In the genomic region with DNA sequence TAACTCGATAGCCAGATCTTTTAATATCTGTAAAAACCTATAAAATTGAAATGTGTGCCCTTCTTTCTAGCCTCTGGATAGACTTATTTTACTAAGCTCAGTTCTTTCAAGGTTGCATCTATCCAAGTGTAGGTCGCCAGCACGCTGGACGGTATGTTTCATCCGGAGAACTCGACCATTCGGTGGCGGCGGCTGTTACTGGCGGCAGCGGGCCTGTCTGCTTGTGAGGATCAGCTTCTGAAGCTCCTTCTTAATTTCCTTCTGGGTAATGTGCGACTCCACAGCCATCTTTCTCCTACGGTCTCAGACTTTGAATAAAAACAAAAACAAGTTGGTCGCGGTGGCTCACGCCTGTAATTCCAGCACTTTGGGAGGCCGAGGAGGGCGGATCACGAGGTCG, we compare ENCODE assay signal across 9 cellular contexts. TPM values are rescaled to one million over a fixed set of nuclear protein-coding genes. Genes with fewer than 3 reads are reported as not detected.
"Had no signal": no experiment of that assay in that cellular context is flagged by ENCODE, and none has a peak within 500 bp of the region (broad histone marks: within the 10 kb centered on the region; RNA-seq: fewer than 3 reads in every experiment).

No MANE protein-coding gene starts in this region.

- DNase-seq: IMR-90, KBM-7, KG1 had no signal

- H3K4me2 ChIP-seq: KMS-11 had no signal

- ATAC-seq: HepG2 had no signal

- FAIRE-seq: HepG2, HTR-8/SVneo had no signal

- H3K9ac ChIP-seq: KMS-11 had no signal

- H3K27ac ChIP-seq: HL-60, KMS-11 had no signal

RNA-seq across cellular contexts. Expression of a gene that starts 4.1 kb away (rescaled TPM):
- total RNA-seq: HepG2, HT-29, HT1080, IMR-90 had no signal
- polyA plus RNA-seq: HepG2, IMR-90 had no signal
